Comparison of ENCODE assay signal across 33 cellular contexts in the genomic region with DNA sequence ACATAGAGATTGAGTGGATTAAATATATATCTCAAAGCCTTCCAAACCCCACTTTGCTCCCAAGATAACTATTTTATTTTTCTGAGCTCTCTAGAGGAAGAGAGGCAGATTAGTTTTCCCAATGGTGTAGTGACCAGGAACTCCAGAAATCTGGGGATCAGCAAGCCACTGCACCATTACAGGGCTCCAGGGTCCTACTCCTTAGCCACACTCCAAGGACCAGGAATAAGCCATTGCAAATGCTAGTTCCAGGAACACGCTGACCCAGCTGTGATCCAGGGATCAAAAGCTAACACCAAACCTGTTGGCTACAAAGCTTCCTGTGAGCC.
"Had no signal": no experiment of that assay in that cellular context is flagged by ENCODE, and none has a peak within 500 bp of the region (broad histone marks: within the 10 kb centered on the region; RNA-seq: fewer than 3 reads in every experiment).

No MANE protein-coding gene starts in this region.

- H3K27ac Mint-ChIP-seq: activated B cell treated with CpG ODN at 0.5 μM for 24 hours; activated CD4-positive, alpha-beta memory T cell treated with anti-CD3 and anti-CD28 coated beads for 36 hours; activated CD4-positive, alpha-beta T cell treated with anti-CD3 and anti-CD28 coated beads for 36 hours; activated CD4-positive, alpha-beta T cell treated with anti-CD3 and anti-CD28 coated beads, Interleukin-2, amount 10 ng/mL, durations not matched to agents 24 days and 14 days; activated CD8-positive, alpha-beta memory T cell treated with anti-CD3 and anti-CD28 coated beads, Interleukin-2, amount 10 ng/mL, durations not matched to agents 7 days and 5 days; activated CD8-positive, alpha-beta T cell treated with anti-CD3 and anti-CD28 coated beads, Interleukin-2, amount 10 ng/mL, durations not matched to agents 7 days and 5 days; activated naive CD4-positive, alpha-beta T cell treated with anti-CD3 and anti-CD28 coated beads for 36 hours; activated naive CD4-positive, alpha-beta T cell treated with anti-CD3 and anti-CD28 coated beads, Interleukin-2, amount 50 U/mL, for 24 hours; activated naive CD8-positive, alpha-beta T cell treated with anti-CD3 and anti-CD28 coated beads for 36 hours; activated naive CD8-positive, alpha-beta T cell treated with anti-CD3 and anti-CD28 coated beads, Interleukin-2, amount 50 U/mL, for 24 hours; activated T-helper 1 cell treated with anti-CD3 and anti-CD28 coated beads, Interleukin-12 subunit alpha, Interleukin-12 subunit beta, Interleukin-2, Interleukin-4 antibody, amounts not matched to agents 30 ng/mL and 10 ng/mL and 1 ng/mL, durations not matched to agents 14 hours and 24 hours and 36 hours; activated T-helper 2 cell treated with anti-CD3 and anti-CD28 coated beads, Interferon-gamma antibody, Interleukin-2, Interleukin-4, amounts not matched to agents 10 μg/mL and 5 μg/mL and 100 μg/mL, durations not matched to agents 14 hours and 24 hours and 36 hours; T-helper 17 cell; T-helper 2 cell treated with Interferon-gamma antibody and Interleukin-4, amounts not matched to agents 5 μg/mL and 100 μg/mL, for 36 hours had no signal

- H3K4me1 ChIP-seq: adrenal gland, colonic mucosa, heart left ventricle had no signal

- H3K4me1 Mint-ChIP-seq: activated B cell treated with CpG ODN at 0.5 μM for 24 hours; activated CD4-positive, alpha-beta T cell treated with anti-CD3 and anti-CD28 coated beads for 36 hours; activated CD4-positive, alpha-beta T cell treated with anti-CD3 and anti-CD28 coated beads, Interleukin-2, amount 10 ng/mL, durations not matched to agents 24 days and 14 days; activated naive CD4-positive, alpha-beta T cell treated with anti-CD3 and anti-CD28 coated beads, Interleukin-2, amount 50 U/mL, for 24 hours; activated naive CD8-positive, alpha-beta T cell treated with anti-CD3 and anti-CD28 coated beads for 36 hours; activated naive CD8-positive, alpha-beta T cell treated with anti-CD3 and anti-CD28 coated beads, Interleukin-2, amount 50 U/mL, for 24 hours; T-helper 17 cell had no signal

- H3K27me3 ChIP-seq: adrenal gland, ascending aorta, brain microvascular endothelial cell, colonic mucosa, gastrocnemius medialis, heart left ventricle had no signal

- H3K27me3 Mint-ChIP-seq: activated CD4-positive, alpha-beta T cell treated with anti-CD3 and anti-CD28 coated beads for 36 hours had no signal

- DNase-seq: activated B cell treated with CpG ODN at 0.5 μM for 24 hours; activated CD4-positive, alpha-beta memory T cell treated with anti-CD3 and anti-CD28 coated beads for 36 hours; activated CD4-positive, alpha-beta T cell treated with anti-CD3 and anti-CD28 coated beads for 36 hours; activated CD4-positive, alpha-beta T cell treated with anti-CD3 and anti-CD28 coated beads, Interleukin-2, amount 10 ng/mL, durations not matched to agents 24 days and 14 days; activated CD8-positive, alpha-beta memory T cell treated with anti-CD3 and anti-CD28 coated beads, Interleukin-2, amount 10 ng/mL, durations not matched to agents 7 days and 5 days; activated CD8-positive, alpha-beta memory T cell treated with anti-CD3 and anti-CD28 coated beads, Interleukin-2, amount 50 U/mL, for 4 hours; activated CD8-positive, alpha-beta T cell treated with anti-CD3 and anti-CD28 coated beads, Interleukin-2, amount 10 ng/mL, durations not matched to agents 7 days and 5 days; activated effector memory CD4-positive, alpha-beta T cell treated with anti-CD3 and anti-CD28 coated beads, Interleukin-2, amount 50 U/mL, for 16 hours; activated naive CD4-positive, alpha-beta T cell treated with anti-CD3 and anti-CD28 coated beads for 36 hours; activated naive CD8-positive, alpha-beta T cell treated with anti-CD3 and anti-CD28 coated beads for 36 hours; activated naive CD8-positive, alpha-beta T cell treated with anti-CD3 and anti-CD28 coated beads, Interleukin-2, amount 50 U/mL, for 24 hours; activated T-cell treated with anti-CD3 and anti-CD28 coated beads, Interleukin-2, amount 50 U/mL, for 1 hour; activated T-cell treated with anti-CD3 and anti-CD28 coated beads, Interleukin-2, amount 50 U/mL, for 48 hours; adrenal gland; brain microvascular endothelial cell; caudate nucleus; colonic mucosa; effector CD8-positive, alpha-beta T cell; foreskin fibroblast; gastrocnemius medialis; glutamatergic neuron; heart left ventricle; T-helper 1 cell; T-helper 17 cell; T1000; WERI-Rb-1 had no signal

- H3K27ac ChIP-seq: adrenal gland, ascending aorta, brain microvascular endothelial cell, colonic mucosa, heart left ventricle, WERI-Rb-1 had no signal

- H3K36me3 Mint-ChIP-seq: activated CD4-positive, alpha-beta memory T cell treated with anti-CD3 and anti-CD28 coated beads for 36 hours; activated naive CD4-positive, alpha-beta T cell treated with anti-CD3 and anti-CD28 coated beads, Interleukin-2, amount 50 U/mL, for 24 hours; activated naive CD8-positive, alpha-beta T cell treated with anti-CD3 and anti-CD28 coated beads for 36 hours had no signal

- H3K4me3 ChIP-seq: adrenal gland, ascending aorta, colonic mucosa, gastrocnemius medialis, heart left ventricle had no signal

- H3K9me3 ChIP-seq: adrenal gland, ascending aorta, colonic mucosa, gastrocnemius medialis had no signal

- FAIRE-seq: endometrium, endothelial cell of umbilical vein had no signal

- H3K36me3 ChIP-seq: adrenal gland, ascending aorta, brain microvascular endothelial cell, colonic mucosa, gastrocnemius medialis, heart left ventricle, WERI-Rb-1 had no signal

- H3K9me3 Mint-ChIP-seq: activated CD4-positive, alpha-beta memory T cell treated with anti-CD3 and anti-CD28 coated beads for 36 hours; activated CD4-positive, alpha-beta T cell treated with anti-CD3 and anti-CD28 coated beads, Interleukin-2, amount 10 ng/mL, durations not matched to agents 24 days and 14 days; activated naive CD4-positive, alpha-beta T cell treated with anti-CD3 and anti-CD28 coated beads for 36 hours; activated naive CD4-positive, alpha-beta T cell treated with anti-CD3 and anti-CD28 coated beads, Interleukin-2, amount 50 U/mL, for 24 hours; activated naive CD8-positive, alpha-beta T cell treated with anti-CD3 and anti-CD28 coated beads for 36 hours; activated naive CD8-positive, alpha-beta T cell treated with anti-CD3 and anti-CD28 coated beads, Interleukin-2, amount 50 U/mL, for 24 hours; activated T-helper 1 cell treated with anti-CD3 and anti-CD28 coated beads, Interleukin-12 subunit alpha, Interleukin-12 subunit beta, Interleukin-2, Interleukin-4 antibody, amounts not matched to agents 30 ng/mL and 10 ng/mL and 1 ng/mL, durations not matched to agents 14 hours and 24 hours and 36 hours; activated T-helper 2 cell treated with anti-CD3 and anti-CD28 coated beads, Interferon-gamma antibody, Interleukin-2, Interleukin-4, amounts not matched to agents 10 μg/mL and 5 μg/mL and 100 μg/mL, durations not matched to agents 14 hours and 24 hours and 36 hours; T-helper 2 cell treated with Interferon-gamma antibody and Interleukin-4, amounts not matched to agents 5 μg/mL and 100 μg/mL, for 36 hours had no signal

- H3K4me3 Mint-ChIP-seq: activated B cell treated with CpG ODN at 0.5 μM for 24 hours; activated CD4-positive, alpha-beta memory T cell treated with anti-CD3 and anti-CD28 coated beads for 36 hours; activated CD4-positive, alpha-beta T cell treated with anti-CD3 and anti-CD28 coated beads for 36 hours; activated CD4-positive, alpha-beta T cell treated with anti-CD3 and anti-CD28 coated beads, Interleukin-2, amount 10 ng/mL, durations not matched to agents 24 days and 14 days; activated CD8-positive, alpha-beta memory T cell treated with anti-CD3 and anti-CD28 coated beads, Interleukin-2, amount 10 ng/mL, durations not matched to agents 7 days and 5 days; activated CD8-positive, alpha-beta T cell treated with anti-CD3 and anti-CD28 coated beads, Interleukin-2, amount 10 ng/mL, durations not matched to agents 7 days and 5 days; activated naive CD4-positive, alpha-beta T cell treated with anti-CD3 and anti-CD28 coated beads for 36 hours; activated naive CD4-positive, alpha-beta T cell treated with anti-CD3 and anti-CD28 coated beads, Interleukin-2, amount 50 U/mL, for 24 hours; activated naive CD8-positive, alpha-beta T cell treated with anti-CD3 and anti-CD28 coated beads for 36 hours; activated naive CD8-positive, alpha-beta T cell treated with anti-CD3 and anti-CD28 coated beads, Interleukin-2, amount 50 U/mL, for 24 hours; activated T-helper 1 cell treated with anti-CD3 and anti-CD28 coated beads, Interleukin-12 subunit alpha, Interleukin-12 subunit beta, Interleukin-2, Interleukin-4 antibody, amounts not matched to agents 30 ng/mL and 10 ng/mL and 1 ng/mL, durations not matched to agents 14 hours and 24 hours and 36 hours; T-helper 17 cell; T-helper 2 cell treated with Interferon-gamma antibody and Interleukin-4, amounts not matched to agents 5 μg/mL and 100 μg/mL, for 36 hours had no signal
